ENCODE assay signal across 9 cellular contexts in the genomic region with DNA sequence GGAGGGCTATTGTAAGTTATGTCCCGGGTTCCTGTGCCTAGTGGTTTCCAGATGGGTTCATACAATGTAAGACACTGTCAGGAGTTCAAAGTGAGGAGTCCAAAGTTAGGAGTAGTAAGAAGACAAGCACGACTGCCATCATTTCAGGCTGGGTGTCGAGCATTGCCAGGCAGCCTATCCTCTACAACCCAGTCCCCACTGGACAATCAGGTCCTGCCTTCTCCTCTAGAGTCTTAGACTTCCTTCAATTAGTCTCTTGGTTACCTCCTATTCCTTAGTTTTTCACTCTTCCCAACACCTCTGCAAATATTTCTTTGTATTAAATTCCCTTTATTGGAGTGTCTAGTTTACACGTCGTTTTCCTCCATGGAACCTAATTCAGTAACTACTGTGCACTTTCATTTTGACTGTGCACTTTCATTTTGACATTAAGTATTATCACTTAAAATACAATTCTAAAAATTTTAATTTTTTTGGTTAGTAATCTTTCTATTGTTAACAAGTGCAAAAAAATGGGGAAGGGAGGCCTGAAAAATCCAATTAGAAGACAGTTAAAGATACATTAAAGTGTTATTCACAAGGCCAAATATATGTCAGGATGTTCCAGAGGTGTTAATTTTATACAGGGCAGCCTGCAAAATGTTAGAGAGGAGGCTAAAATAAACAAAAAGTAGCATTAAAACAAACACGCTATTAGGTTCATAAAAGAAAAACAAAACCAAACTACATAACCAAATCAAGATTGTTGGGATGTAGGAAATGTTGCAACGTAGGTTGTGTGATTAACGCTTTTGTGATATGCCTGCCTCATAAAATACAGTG.
A peak's percentile ranks its signal among the peaks of the same experiment; 100 is the strongest.
DNase-seq lines count a peak whose midpoint lies in the region; ATAC-seq and TF ChIP-seq lines count a peak whose summit lies in the region.
"Had no signal": no experiment of that assay in that cellular context is flagged by ENCODE, and none has a peak within 500 bp of the region (broad histone marks: within the 10 kb centered on the region; RNA-seq: fewer than 3 reads in every experiment).

No MANE protein-coding gene starts in this region.

- H3K36me3 Mint-ChIP-seq in activated T-helper 17 cell treated with anti-CD3 and anti-CD28 coated beads, Interleukin-2, amount 50 U/mL, for 72 hours (ENCODE audit: low read depth) = peaks cover 92% of the 10 kb centered on the region
- H3K36me3 Mint-ChIP-seq in nephron progenitor cell (ENCODE audit: low read depth) = peaks cover 94% of the 10 kb centered on the region

- H3K4me3 ChIP-seq in GM12865 (ENCODE audit: low read depth, low read length) = no peak overlapping the region

- peaks cover 16% of the 10 kb centered on the region for H3K4me1 Mint-ChIP-seq in activated T-helper 17 cell treated with anti-CD3 and anti-CD28 coated beads, Interleukin-2, amount 50 U/mL, for 72 hours
- peaks cover 16% of the 10 kb centered on the region for H3K4me1 Mint-ChIP-seq in nephron progenitor cell

- DNase-seq in GM12865 (ENCODE audit: low read depth) = peak; percentile 23
- no peak for DNase-seq in nephron progenitor cell
- no peak for DNase-seq in KG1 (lab: John Stamatoyannopoulos, UW)
- DNase-seq in cerebellar nuclear complex (lab: John Stamatoyannopoulos, UW) = no peak
- DNase-seq in ureter (ENCODE audit: low spot score) = no peak
- DNase-seq: DMS79 had no signal

- no peak overlapping the region for H3K4me3 Mint-ChIP-seq in activated T-helper 17 cell treated with anti-CD3 and anti-CD28 coated beads, Interleukin-2, amount 50 U/mL, for 72 hours
- no peak overlapping the region for H3K4me3 Mint-ChIP-seq in nephron progenitor cell

- H3K27me3 Mint-ChIP-seq in activated T-helper 17 cell treated with anti-CD3 and anti-CD28 coated beads, Interleukin-2, amount 50 U/mL, for 72 hours = no peaks in the 10 kb centered on the region
- H3K27me3 Mint-ChIP-seq in nephron progenitor cell (ENCODE audit: low read depth, poor library complexity) = no peaks in the 10 kb centered on the region

- peaks cover 6% of the 10 kb centered on the region for H3K9me3 Mint-ChIP-seq in activated T-helper 17 cell treated with anti-CD3 and anti-CD28 coated beads, Interleukin-2, amount 50 U/mL, for 72 hours
- peaks cover 5% of the 10 kb centered on the region for H3K9me3 Mint-ChIP-seq in nephron progenitor cell

- TF ChIP-seq CTCF in GM12865 (IDR thresholded peaks at IDR 0.05; ENCODE audit: insufficient read depth, low read depth, low read length, missing control alignments) (no peak), nephron progenitor cell (IDR thresholded peaks at IDR 0.05) (no peak)

- ATAC-seq in GM21825 (IDR thresholded peaks at IDR 0.05; ENCODE audit: unreplicated experiment) (peak; percentile 54), GM21423 (IDR thresholded peaks at IDR 0.05; ENCODE audit: unreplicated experiment) (no peak)
- peak; percentile 37 for ATAC-seq in activated T-helper 17 cell treated with anti-CD3 and anti-CD28 coated beads, Interleukin-2, amount 50 U/mL, for 72 hours (replicated peaks)

- peak overlapping the region; percentile 46 for H3K27ac Mint-ChIP-seq in activated T-helper 17 cell treated with anti-CD3 and anti-CD28 coated beads, Interleukin-2, amount 50 U/mL, for 72 hours
- peak overlapping the region; percentile 80 for H3K27ac Mint-ChIP-seq in nephron progenitor cell
